In the genomic region with DNA sequence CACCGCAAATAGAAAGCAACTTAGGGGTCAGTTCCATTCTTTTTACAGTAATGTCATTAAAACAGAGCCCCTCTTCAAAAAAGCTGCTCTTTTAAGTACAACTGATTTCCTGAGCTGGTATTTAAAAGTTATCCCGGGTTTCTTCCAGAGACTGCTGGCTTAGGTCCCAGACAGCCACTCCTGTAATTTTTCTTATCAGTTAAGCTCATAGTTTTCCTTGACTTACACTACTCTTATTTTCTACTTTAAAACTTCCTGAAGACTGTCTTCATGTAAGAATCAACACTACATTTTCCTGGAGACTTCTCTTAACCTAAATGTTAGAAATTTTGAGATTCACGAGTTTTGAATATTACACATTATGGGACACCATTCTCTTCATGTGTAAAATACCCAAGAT, we compare ENCODE assay signal across 16 cellular contexts. TPM values are rescaled to one million over a fixed set of nuclear protein-coding genes. Genes with fewer than 3 reads are reported as not detected.
DNase-seq lines count a peak whose midpoint lies in the region; ATAC-seq and TF ChIP-seq lines count a peak whose summit lies in the region.
"Had no signal": no experiment of that assay in that cellular context is flagged by ENCODE, and none has a peak within 500 bp of the region (broad histone marks: within the 10 kb centered on the region; RNA-seq: fewer than 3 reads in every experiment).

No MANE protein-coding gene starts in this region.

- in situ Hi-C loops in brain microvascular endothelial cell (cut with HindIII; ENCODE audit: low pct_ligation_motif_present, low sequenced_read_pairs) = no loop called here

- no peaks in the 10 kb centered on the region for H3K9me3 Mint-ChIP-seq in T-helper 2 cell treated with Interferon-gamma antibody and Interleukin-4, amounts not matched to agents 5 μg/mL and 100 μg/mL, for 36 hours
- H3K9me3 Mint-ChIP-seq: stimulated activated naive B cell treated with anti-CD40 and anti-IgM and Interleukin-4, amounts not matched to agents 10 μg/mL and 1 μg/mL and 100 μg/mL, for 72 hours had no signal

- peak in 2 of 4 donors; percentile 24 to 25 for ATAC-seq in heart left ventricle
- ATAC-seq in Right ventricle myocardium inferior = no peak
- no peak for ATAC-seq in HG02571 (IDR thresholded peaks at IDR 0.05; ENCODE audit: unreplicated experiment)

- WGBS in heart left ventricle, 4 donors = 21 to 32% (median 22%) methylated on average over 3 of the region's 3 CpGs
- WGBS in mesodermal cell (ENCODE audit: insufficient coverage in 2 of 2), 2 experiments = 87 to 89% methylated on average over 2 of the region's 3 CpGs

- H3K27me3 Mint-ChIP-seq in T-helper 2 cell treated with Interferon-gamma antibody and Interleukin-4, amounts not matched to agents 5 μg/mL and 100 μg/mL, for 36 hours (ENCODE audit: low read depth) = no peaks in the 10 kb centered on the region
- H3K27me3 Mint-ChIP-seq: stimulated activated naive B cell treated with anti-CD40 and anti-IgM and Interleukin-4, amounts not matched to agents 10 μg/mL and 1 μg/mL and 100 μg/mL, for 72 hours had no signal

- TF ChIP-seq CTCF in heart left ventricle (IDR thresholded peaks at IDR 0.05) (no peak), brain microvascular endothelial cell (IDR thresholded peaks at IDR 0.05; ENCODE audit: low read depth, low read length, missing control alignments) (no peak)

- peak overlapping the region in 9 of 12 donors; percentile 6 to 72 (median 40) for H3K27ac ChIP-seq in heart left ventricle
- no peak overlapping the region for H3K27ac ChIP-seq in brain microvascular endothelial cell
- H3K27ac ChIP-seq in mesodermal cell (ENCODE audit: low read depth, low read length, severe bottlenecking) = peak overlapping the region; percentile 38
- H3K27ac ChIP-seq: breast epithelium, WERI-Rb-1 had no signal

- H3K4me1 ChIP-seq in heart left ventricle = peaks cover 8 to 29% (median 23%) of the 10 kb centered on the region in 12 donors
- peaks cover 3% of the 10 kb centered on the region for H3K4me1 ChIP-seq in mesodermal cell (ENCODE audit: control insufficient read depth, insufficient read depth, low read length, poor library complexity, severe bottlenecking)
- H3K4me1 ChIP-seq: breast epithelium had no signal

- H3K36me3 ChIP-seq in heart left ventricle (peaks cover 0 to 52% (median 46%) of the 10 kb centered on the region in 9 donors), brain microvascular endothelial cell (replicated peaks) (peaks cover 6% of the 10 kb centered on the region), mesodermal cell (ENCODE audit: control insufficient read depth, insufficient read depth, low read length) (peaks cover 13% of the 10 kb centered on the region)
- H3K36me3 ChIP-seq: breast epithelium, WERI-Rb-1 had no signal

- intact Hi-C loops in heart left ventricle (cut with DNase I) (no loop called here), Right ventricle myocardium inferior (cut with DNase I) (no loop called here)

- DNase-seq in heart left ventricle = no peak
- no peak for DNase-seq in Right ventricle myocardium inferior (ENCODE audit: missing footprints)
- peak; percentile 24 for DNase-seq in brain microvascular endothelial cell
- DNase-seq in T-helper 2 cell treated with Interferon-gamma antibody and Interleukin-4, amounts not matched to agents 5 μg/mL and 100 μg/mL, for 36 hours (ENCODE audit: low spot score) = no peak
- no peak for DNase-seq in activated CD4-positive, alpha-beta T cell treated with anti-CD3 and anti-CD28 coated beads, Interleukin-2, amount 50 U/mL, for 1 hour
- DNase-seq in SHP77 treated with DMSO at 0.1 percent for 48 hours (lab: John Stamatoyannopoulos, UW) = no peak
- DNase-seq: ACHN; activated effector memory CD4-positive, alpha-beta T cell treated with Interleukin-2 at 50 U/mL for 16 hours; COR-L47; NCI-H1105 treated with DMSO at 0.1 percent for 48 hours; right cardiac atrium; stimulated activated naive B cell treated with anti-CD40 and anti-IgM and Interleukin-4, amounts not matched to agents 10 μg/mL and 1 μg/mL and 100 μg/mL, for 72 hours; WERI-Rb-1 had no signal

- H3K4me3 Mint-ChIP-seq in T-helper 2 cell treated with Interferon-gamma antibody and Interleukin-4, amounts not matched to agents 5 μg/mL and 100 μg/mL, for 36 hours = no peak overlapping the region
- H3K4me3 Mint-ChIP-seq: stimulated activated naive B cell treated with anti-CD40 and anti-IgM and Interleukin-4, amounts not matched to agents 10 μg/mL and 1 μg/mL and 100 μg/mL, for 72 hours had no signal

- peaks cover 21% of the 10 kb centered on the region for H3K36me3 Mint-ChIP-seq in T-helper 2 cell treated with Interferon-gamma antibody and Interleukin-4, amounts not matched to agents 5 μg/mL and 100 μg/mL, for 36 hours (ENCODE audit: low read depth)

- H3K27ac Mint-ChIP-seq in T-helper 2 cell treated with Interferon-gamma antibody and Interleukin-4, amounts not matched to agents 5 μg/mL and 100 μg/mL, for 36 hours = no peak overlapping the region
- H3K27ac Mint-ChIP-seq: stimulated activated naive B cell treated with anti-CD40 and anti-IgM and Interleukin-4, amounts not matched to agents 10 μg/mL and 1 μg/mL and 100 μg/mL, for 72 hours had no signal

- peaks cover 8% of the 10 kb centered on the region for H3K4me1 Mint-ChIP-seq in T-helper 2 cell treated with Interferon-gamma antibody and Interleukin-4, amounts not matched to agents 5 μg/mL and 100 μg/mL, for 36 hours (ENCODE audit: low read depth)

- H3K9me3 ChIP-seq in heart left ventricle (no peaks in the 10 kb centered on the region), mesodermal cell (ENCODE audit: control insufficient read depth, low read length) (no peaks in the 10 kb centered on the region)
- H3K9me3 ChIP-seq: breast epithelium had no signal

- H3K27me3 ChIP-seq in heart left ventricle (no peaks in the 10 kb centered on the region), brain microvascular endothelial cell (replicated peaks) (no peaks in the 10 kb centered on the region)
- H3K27me3 ChIP-seq: breast epithelium had no signal

- H3K4me3 ChIP-seq in heart left ventricle (no peak overlapping the region), brain microvascular endothelial cell (ENCODE audit: low read depth, low read length) (no peak overlapping the region), mesodermal cell (ENCODE audit: extremely low read depth, insufficient read depth, low read length, poor library complexity, severe bottlenecking) (no peak overlapping the region)
- H3K4me3 ChIP-seq: breast epithelium had no signal

- no peak for TF ChIP-seq POLR2A in heart left ventricle (IDR thresholded peaks at IDR 0.05)

RNA-seq across cellular contexts. Expression of a gene that starts 48.2 kb away (rescaled TPM):
- total RNA-seq in heart left ventricle (10 to 100 TPM; 15.5 to 26.1 (median 20.0) TPM), Right ventricle myocardium inferior (15.6 TPM)
- 10 to 100 TPM in 1 of 2 donors, 1 to 10 TPM in 1; 9.6 to 11.9 TPM for polyA plus RNA-seq in heart left ventricle
- polyA plus RNA-seq in mesodermal cell (2013, experiment 1 of 2) = 44.2 TPM
- polyA plus RNA-seq in mesodermal cell (2013, experiment 2 of 2) = 42.5 TPM
